In the genomic region with DNA sequence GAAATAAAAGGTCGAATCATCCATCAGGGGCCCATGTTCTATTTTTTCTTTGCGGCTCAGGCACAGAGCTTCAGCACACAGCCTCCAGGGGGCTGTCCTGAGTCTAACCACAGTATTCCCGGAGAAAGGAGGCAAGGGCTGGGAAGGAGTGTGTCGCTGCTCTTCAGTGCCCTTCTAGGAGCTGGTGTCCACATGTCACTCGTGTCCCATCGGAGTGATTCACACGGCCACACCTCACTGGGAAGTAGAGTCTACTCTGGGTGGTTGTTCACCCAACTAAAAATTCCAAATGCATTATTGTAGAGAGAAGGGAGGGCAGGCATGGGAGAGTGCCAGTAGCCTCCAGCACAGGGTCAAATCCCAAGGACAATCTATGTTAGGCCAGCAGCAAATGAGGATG, we compare ENCODE assay signal across 8 cellular contexts.
DNase-seq lines count a peak whose midpoint lies in the region; FAIRE-seq and TF ChIP-seq lines count a peak whose summit lies in the region.

No MANE protein-coding gene starts in this region.

- no peaks in the 10 kb centered on the region for H3F3A ChIP-seq in SU-DHL-6 (ENCODE audit: insufficient read depth)

- DNase-seq in AG04450 (ENCODE audit: low read depth, low spot score) (no peak), H4 (ENCODE audit: low spot score) (peak; percentile 77), kidney (no peak), NCI-H187 (lab: John Stamatoyannopoulos, UW) (no peak), ureter (ENCODE audit: low spot score) (no peak), DMS153 treated with DMSO at 0.1 percent for 48 hours (lab: John Stamatoyannopoulos, UW; ENCODE audit: unreplicated experiment) (no peak)
- DNase-seq in effector memory CD4-positive, alpha-beta T cell, result no peak

- no peak overlapping the region for H2AFZ ChIP-seq in SU-DHL-6 (ENCODE audit: low read depth, low read length, severe bottlenecking)

- no peaks in the 10 kb centered on the region for H3K9me2 ChIP-seq in SU-DHL-6 (replicated peaks; ENCODE audit: insufficient read depth, low read length)

- H3K4me3 ChIP-seq in AG04450 (ENCODE audit: low read depth, low read length), result no peak overlapping the region
- H3K4me3 ChIP-seq in SU-DHL-6 (ENCODE audit: insufficient read depth, low read length, poor library complexity, severe bottlenecking), result no peak overlapping the region
- H3K4me3 ChIP-seq in kidney (ENCODE audit: low read length in 2 of 2), result no peak overlapping the region
- no peak overlapping the region for H3K4me3 ChIP-seq in effector memory CD4-positive, alpha-beta T cell (ENCODE audit: insufficient read depth, low read depth, low read length, poor library complexity, severe bottlenecking)

- no peaks in the 10 kb centered on the region; the same call in 1 of the 2 replicates for H3K9me3 ChIP-seq in AG04450 (ENCODE audit: control insufficient read depth, insufficient read depth, low read length)
- no peaks in the 10 kb centered on the region for H3K9me3 ChIP-seq in SU-DHL-6 (ENCODE audit: insufficient read depth, low read length)
- no peaks in the 10 kb centered on the region for H3K9me3 ChIP-seq in kidney (ENCODE audit: control insufficient read depth in 1 of 2, low read length in 2 of 2)
- no peaks in the 10 kb centered on the region for H3K9me3 ChIP-seq in effector memory CD4-positive, alpha-beta T cell (ENCODE audit: control insufficient read depth, low read length)

- H3K4me1 ChIP-seq in kidney (ENCODE audit: control insufficient read depth in 1 of 2, insufficient read depth in 1 of 2, low read depth in 1 of 2, low read length in 2 of 2), result peaks cover 3 to 5% of the 10 kb centered on the region in 2 donors
- H3K4me1 ChIP-seq in effector memory CD4-positive, alpha-beta T cell (ENCODE audit: control insufficient read depth, insufficient read depth, low read length, poor library complexity, severe bottlenecking), result peaks cover 11% of the 10 kb centered on the region

- H3K79me2 ChIP-seq in SU-DHL-6 (ENCODE audit: insufficient read depth, low read length), result no peaks in the 10 kb centered on the region

- no peak overlapping the region for H3K4me2 ChIP-seq in SU-DHL-6 (ENCODE audit: low read depth, low read length, poor library complexity, severe bottlenecking)

- no peaks in the 10 kb centered on the region for H4K20me1 ChIP-seq in SU-DHL-6 (ENCODE audit: low read depth, low read length)

- POLR2A ChIA-PET in AG04450 (lab: Yijun Ruan, JAX), result no interaction called here

- no peak for FAIRE-seq in kidney (lab: Jason Lieb, UNC)

- CTCF ChIA-PET in AG04450 (lab: Charles Lee), result interaction anchor here (3.6 kb wide), 1 partner anchor 476 kb away, joined by 26 read pairs; no protein-coding TSS in a partner anchor

- peak; percentile 50 for TF ChIP-seq CTCF in AG04450 (IDR thresholded peaks at IDR 0.05; ENCODE audit: low read depth, low read length)
- TF ChIP-seq CTCF in SU-DHL-6 (IDR thresholded peaks at IDR 0.05; ENCODE audit: insufficient read depth, low read length, poor library complexity, severe bottlenecking), result peak; percentile 27
- TF ChIP-seq CTCF in kidney (IDR thresholded peaks at IDR 0.05; ENCODE audit: borderline replicate concordance, extremely low read depth, insufficient read depth), result peak; percentile 48

- no peaks in the 10 kb centered on the region for H3K36me3 ChIP-seq in SU-DHL-6 (ENCODE audit: low read length)
- no peaks in the 10 kb centered on the region for H3K36me3 ChIP-seq in kidney (ENCODE audit: control insufficient read depth in 1 of 2, insufficient read depth in 2 of 2, low read length in 2 of 2)
- no peaks in the 10 kb centered on the region for H3K36me3 ChIP-seq in effector memory CD4-positive, alpha-beta T cell (ENCODE audit: control insufficient read depth, insufficient read depth, low read length)

- no peak overlapping the region for H3K9ac ChIP-seq in SU-DHL-6 (ENCODE audit: low read length)
- no peak overlapping the region for H3K9ac ChIP-seq in kidney (ENCODE audit: low read length in 2 of 2)

- intact Hi-C loops in kidney (cut with DNase I), result loop anchor here (5.0 kb wide), 1 partner anchor 458 kb away; no protein-coding TSS in a partner anchor

- H3K27ac ChIP-seq in AG04450 (ENCODE audit: low read depth, low read length) (no peak overlapping the region), SU-DHL-6 (ENCODE audit: low read depth, low read length) (no peak overlapping the region), kidney (ENCODE audit: low read depth in 2 of 2, low read length in 2 of 2) (no peak overlapping the region)
- H3K27ac ChIP-seq in effector memory CD4-positive, alpha-beta T cell (ENCODE audit: insufficient read depth, low read length, poor library complexity, severe bottlenecking), result no peak overlapping the region

- H3K27me3 ChIP-seq in AG04450 (ENCODE audit: control insufficient read depth, insufficient read depth, low read length) (no peaks in the 10 kb centered on the region), SU-DHL-6 (ENCODE audit: low read length) (no peaks in the 10 kb centered on the region)
- peaks cover 9% of the 10 kb centered on the region for H3K27me3 ChIP-seq in effector memory CD4-positive, alpha-beta T cell (replicated peaks; ENCODE audit: control insufficient read depth, insufficient read depth, low read length, poor library complexity, severe bottlenecking)
